Comparison of ENCODE assay signal across 10 cellular contexts in the genomic region with DNA sequence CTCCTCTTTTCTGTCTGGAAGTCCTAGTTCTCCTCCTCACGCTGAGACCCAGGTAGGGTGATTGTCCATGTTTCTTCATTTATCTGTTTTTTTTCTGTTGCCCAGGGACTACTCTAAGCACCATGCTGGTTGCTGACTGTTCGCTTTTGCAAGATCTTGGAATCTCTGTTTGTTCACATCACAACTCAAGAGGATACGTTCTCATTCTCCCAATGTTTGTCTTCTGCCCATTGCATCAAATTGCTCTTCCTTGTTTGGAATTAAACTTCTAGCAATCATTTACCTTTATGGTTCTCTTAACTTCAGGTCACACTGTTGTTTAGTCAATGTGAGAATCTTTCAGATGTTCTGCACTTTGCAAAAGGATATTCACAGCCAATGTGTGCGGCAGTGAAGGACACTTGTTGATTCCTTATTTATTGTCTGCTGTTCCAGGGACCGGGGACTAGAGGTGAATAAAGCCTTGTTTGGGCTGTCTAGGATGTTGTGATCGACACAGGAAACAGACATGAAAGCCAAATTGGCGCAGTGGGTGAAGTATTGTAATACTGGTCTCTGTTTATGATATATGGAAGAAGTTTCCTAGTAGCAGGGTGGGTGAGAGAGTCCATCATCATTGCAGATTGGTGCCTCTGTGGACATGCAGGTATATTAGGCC. TPM values are rescaled to one million over a fixed set of nuclear protein-coding genes. Genes with fewer than 3 reads are reported as not detected.
DNase-seq lines count a peak whose midpoint lies in the region; ATAC-seq, FAIRE-seq and TF ChIP-seq lines count a peak whose summit lies in the region.
"Had no signal": no experiment of that assay in that cellular context is flagged by ENCODE, and none has a peak within 500 bp of the region (broad histone marks: within the 10 kb centered on the region; RNA-seq: fewer than 3 reads in every experiment).

No MANE protein-coding gene starts in this region.

- ATAC-seq in T-helper 17 cell (no peak), mucosa of descending colon (peak; percentile 80), HG03045 (IDR thresholded peaks at IDR 0.05; ENCODE audit: unreplicated experiment) (no peak)

- intact Hi-C loops in mucosa of descending colon (cut with DNase I, micrococcal nuclease) (loop anchor here in 1 of 2 donors (10.0 kb wide), 1 partner anchor 434 kb away; the partner anchor contains the start of gene BCL6), tibial artery (cut with DNase I; ENCODE audit: low total_unique reads) (no loop called here)

- peaks cover 3% of the 10 kb centered on the region for H3K9me3 Mint-ChIP-seq in activated naive CD4-positive, alpha-beta T cell treated with anti-CD3 and anti-CD28 coated beads, Interleukin-2, amount 10 ng/mL, durations not matched to agents 7 days and 5 days

- H3K36me3 Mint-ChIP-seq in activated naive CD4-positive, alpha-beta T cell treated with anti-CD3 and anti-CD28 coated beads, Interleukin-2, amount 10 ng/mL, durations not matched to agents 7 days and 5 days = peaks cover 51% of the 10 kb centered on the region
- H3K36me3 Mint-ChIP-seq in T-helper 17 cell (ENCODE audit: low read depth) = peaks cover 15% of the 10 kb centered on the region

- H3K27me3 ChIP-seq in tibial artery = no peaks in the 10 kb centered on the region

- H3K9me3 ChIP-seq in T-helper 17 cell (ENCODE audit: control insufficient read depth, low read length, poor library complexity, severe bottlenecking) (no peaks in the 10 kb centered on the region), mucosa of descending colon (no peaks in the 10 kb centered on the region), tibial artery (no peaks in the 10 kb centered on the region)

- H3K4me3 ChIP-seq in mucosa of descending colon (no peak overlapping the region), tibial artery (no peak overlapping the region)

- H3K27ac ChIP-seq in tibial artery = peak overlapping the region; percentile 87 to 96

- H3K4me3 Mint-ChIP-seq in activated naive CD4-positive, alpha-beta T cell treated with anti-CD3 and anti-CD28 coated beads, Interleukin-2, amount 10 ng/mL, durations not matched to agents 7 days and 5 days = peak overlapping the region; percentile 1
- H3K4me3 Mint-ChIP-seq in T-helper 17 cell = peak overlapping the region; percentile 49

- no peaks in the 10 kb centered on the region for H3K27me3 Mint-ChIP-seq in activated naive CD4-positive, alpha-beta T cell treated with anti-CD3 and anti-CD28 coated beads, Interleukin-2, amount 10 ng/mL, durations not matched to agents 7 days and 5 days
- H3K27me3 Mint-ChIP-seq in T-helper 17 cell = no peaks in the 10 kb centered on the region

- H3K4me1 Mint-ChIP-seq in activated naive CD4-positive, alpha-beta T cell treated with anti-CD3 and anti-CD28 coated beads, Interleukin-2, amount 10 ng/mL, durations not matched to agents 7 days and 5 days = peaks cover 55% of the 10 kb centered on the region
- H3K4me1 Mint-ChIP-seq in T-helper 17 cell = peaks cover 49% of the 10 kb centered on the region

- peak overlapping the region; percentile 82 for H3K27ac Mint-ChIP-seq in activated naive CD4-positive, alpha-beta T cell treated with anti-CD3 and anti-CD28 coated beads, Interleukin-2, amount 10 ng/mL, durations not matched to agents 7 days and 5 days
- H3K27ac Mint-ChIP-seq in T-helper 17 cell = peak overlapping the region; percentile 56

- CTCF ChIA-PET in activated naive CD4-positive, alpha-beta T cell treated with anti-CD3 and anti-CD28 coated beads, Interleukin-2, amount 10 ng/mL, durations not matched to agents 7 days and 5 days (lab: Charles Lee) = no interaction called here

- H3K4me1 ChIP-seq in mucosa of descending colon (ENCODE audit: low read depth) = peaks cover 54% of the 10 kb centered on the region
- H3K4me1 ChIP-seq in tibial artery = peaks cover 0 to 100% (median 71%) of the 10 kb centered on the region in 4 donors

- DNase-seq in activated naive CD4-positive, alpha-beta T cell treated with anti-CD3 and anti-CD28 coated beads, Interleukin-2, amount 10 ng/mL, durations not matched to agents 7 days and 5 days = no peak
- DNase-seq in activated naive CD4-positive, alpha-beta T cell (lab: John Stamatoyannopoulos, UW) = no peak
- no peak for DNase-seq in T-helper 17 cell
- no peak for DNase-seq in mucosa of descending colon
- DNase-seq in tibial artery = no peak
- DNase-seq in frontal cortex (ENCODE audit: low spot score in 2 of 2) = no peak
- DNase-seq in COR-L47 (lab: John Stamatoyannopoulos, UW) = no peak
- DNase-seq: activated T-cell treated with anti-CD3 and anti-CD28 coated beads for 4 hours, kidney glomerular epithelial cell had no signal

- no peaks in the 10 kb centered on the region for H3K36me3 ChIP-seq in mucosa of descending colon (ENCODE audit: low read depth)
- no peaks in the 10 kb centered on the region for H3K36me3 ChIP-seq in tibial artery

- FAIRE-seq in frontal cortex (lab: Jason Lieb, UNC) = no peak

- TF ChIP-seq CTCF in mucosa of descending colon (IDR thresholded peaks at IDR 0.05) (no peak), tibial artery (IDR thresholded peaks at IDR 0.05) (no peak)

RNA-seq across cellular contexts. Expression of gene LPP, which starts 24.5 kb away (rescaled TPM):
- total RNA-seq in T-helper 17 cell = 10 to 100 TPM; 81.0 to 94.2 TPM
- 100 to 1,000 TPM; 262 to 816 (median 325) TPM for total RNA-seq in mucosa of descending colon
- total RNA-seq in frontal cortex = 6.5 TPM

Comparison
In these comparisons a context has a peak if more than half of its experiments do, and no peak if none do; other contexts are left out.
1. RNA of gene LPP, which starts 24.5 kb away (total RNA-seq): 262 to 816 TPM in mucosa of descending colon and 81.0 to 94.2 TPM in T-helper 17 cell; 6.5 TPM in frontal cortex (single experiment); every median in the first group is over 10 times any median in the second.